In genomic region chr3:195153653-195154052, GRCh38 we compare ENCODE assay signal across 10 cellular contexts.
DNase-seq lines count a peak whose midpoint lies in the region; ATAC-seq, FAIRE-seq and TF ChIP-seq lines count a peak whose summit lies in the region.
"Had no signal": no experiment of that assay in that cellular context is flagged by ENCODE, and none has a peak within 500 bp of the region (broad histone marks: within the 10 kb centered on the region; RNA-seq: fewer than 3 reads in every experiment).

No MANE protein-coding gene starts in this region.

- no peak overlapping the region for H2AFZ ChIP-seq in astrocyte (ENCODE audit: low read depth, low read length)

- H3K27me3 Mint-ChIP-seq in astrocyte (ENCODE audit: low read depth, unreplicated experiment) = no peaks in the 10 kb centered on the region
- H3K27me3 Mint-ChIP-seq: activated naive CD8-positive, alpha-beta T cell treated with anti-CD3 and anti-CD28 coated beads for 36 hours had no signal

- no peaks in the 10 kb centered on the region for H3K9me3 Mint-ChIP-seq in astrocyte (ENCODE audit: unreplicated experiment)
- H3K9me3 Mint-ChIP-seq: activated naive CD8-positive, alpha-beta T cell treated with anti-CD3 and anti-CD28 coated beads for 36 hours; T-cell had no signal

- no peak for DNase-seq in astrocyte (ENCODE audit: low read depth)
- no peak for DNase-seq in lower lobe of right lung
- no peak for DNase-seq in SKM-1 treated with dmso at 0.1 percent for 144 hours (lab: John Stamatoyannopoulos, UW; ENCODE audit: unreplicated experiment)
- no peak for DNase-seq in cortex of kidney (lab: John Stamatoyannopoulos, UW)
- DNase-seq: activated naive CD8-positive, alpha-beta T cell treated with anti-CD3 and anti-CD28 coated beads for 36 hours; T-cell had no signal

- H3K27me3 ChIP-seq in HUES48 (ENCODE audit: control insufficient read depth, insufficient read depth, low read length) (no peaks in the 10 kb centered on the region), astrocyte (ENCODE audit: insufficient read depth, low read length) (no peaks in the 10 kb centered on the region), lower lobe of right lung (ENCODE audit: low read depth) (no peaks in the 10 kb centered on the region), subcutaneous abdominal adipose tissue (ENCODE audit: control insufficient read depth in 5 of 5, insufficient read depth in 4 of 5, low read length in 5 of 5) (no peaks in the 10 kb centered on the region)

- H3K36me3 ChIP-seq in HUES48 (ENCODE audit: control insufficient read depth, insufficient read depth, low read length) (no peaks in the 10 kb centered on the region), astrocyte (ENCODE audit: insufficient read depth, low read length) (no peaks in the 10 kb centered on the region), lower lobe of right lung (no peaks in the 10 kb centered on the region), subcutaneous abdominal adipose tissue (ENCODE audit: control insufficient read depth in 5 of 5, insufficient read depth in 5 of 5, low read length in 5 of 5) (peaks cover 0 to 2% (median 0%) of the 10 kb centered on the region in 5 donors)

- FAIRE-seq in astrocyte (lab: Jason Lieb, UNC) = no peak

- H3K4me1 ChIP-seq in HUES48 (ENCODE audit: control insufficient read depth, insufficient read depth, low read length) = peaks cover 64% of the 10 kb centered on the region
- H3K4me1 ChIP-seq in astrocyte (ENCODE audit: insufficient read depth, low read length) = peaks cover 60% of the 10 kb centered on the region
- H3K4me1 ChIP-seq in lower lobe of right lung = peaks cover 77% of the 10 kb centered on the region
- H3K4me1 ChIP-seq in subcutaneous abdominal adipose tissue (ENCODE audit: control insufficient read depth in 5 of 5, insufficient read depth in 5 of 5, low read length in 5 of 5) = peaks cover 15 to 79% (median 43%) of the 10 kb centered on the region in 5 donors

- peaks cover 48% of the 10 kb centered on the region for H3K4me1 Mint-ChIP-seq in astrocyte (ENCODE audit: low read depth, unreplicated experiment)

- H4K20me1 ChIP-seq in astrocyte (ENCODE audit: insufficient read depth, low read length) = no peaks in the 10 kb centered on the region

- intact Hi-C loops in lower lobe of right lung (cut with DNase I) = no loop called here

- no peak for ATAC-seq in lower lobe of right lung
- ATAC-seq in HG03097 (IDR thresholded peaks at IDR 0.05; ENCODE audit: low FRiP score, unreplicated experiment) = no peak
- no peak for ATAC-seq in HG03025 (IDR thresholded peaks at IDR 0.05; ENCODE audit: low FRiP score, unreplicated experiment)
- ATAC-seq: T-cell had no signal

- H3K9me3 ChIP-seq in HUES48 (ENCODE audit: control insufficient read depth, insufficient read depth, low read length) (no peaks in the 10 kb centered on the region), astrocyte (ENCODE audit: insufficient read depth, low read depth, low read length) (no peaks in the 10 kb centered on the region), lower lobe of right lung (no peaks in the 10 kb centered on the region), subcutaneous abdominal adipose tissue (ENCODE audit: control insufficient read depth in 5 of 5, low read length in 5 of 5) (no peaks in the 10 kb centered on the region)

- H3K4me3 ChIP-seq in HUES48 (ENCODE audit: low read depth, low read length) = no peak overlapping the region
- H3K4me3 ChIP-seq in astrocyte (ENCODE audit: insufficient read depth, low read depth, low read length) = no peak overlapping the region
- H3K4me3 ChIP-seq in lower lobe of right lung = no peak overlapping the region
- H3K4me3 ChIP-seq in subcutaneous abdominal adipose tissue (ENCODE audit: low read depth in 1 of 5, low read length in 5 of 5) = no peak overlapping the region

- peaks cover 3% of the 10 kb centered on the region for H3K79me2 ChIP-seq in astrocyte (ENCODE audit: insufficient read depth, low read length)

- H3K27ac ChIP-seq in HUES48 (ENCODE audit: low read depth, low read length) (peak overlapping the region; percentile 84), astrocyte (ENCODE audit: low read depth, low read length) (no peak overlapping the region), lower lobe of right lung (peak overlapping the region; percentile 90), subcutaneous abdominal adipose tissue (ENCODE audit: low read depth, low read length) (peak overlapping the region; percentile 54)

- TF ChIP-seq CTCF in astrocyte (IDR thresholded peaks at IDR 0.05; ENCODE audit: insufficient read depth, low read depth, low read length) = no peak
- TF ChIP-seq CTCF in lower lobe of right lung (IDR thresholded peaks at IDR 0.05) = no peak

- H3K4me3 Mint-ChIP-seq in astrocyte (ENCODE audit: unreplicated experiment) = no peak overlapping the region
- H3K4me3 Mint-ChIP-seq: activated naive CD8-positive, alpha-beta T cell treated with anti-CD3 and anti-CD28 coated beads for 36 hours; T-cell had no signal

- no peaks in the 10 kb centered on the region for H3K36me3 Mint-ChIP-seq in astrocyte (ENCODE audit: low read depth, unreplicated experiment)

- no peak overlapping the region for H3K9ac ChIP-seq in HUES48 (ENCODE audit: low read depth, low read length)
- peak overlapping the region; percentile 64 for H3K9ac ChIP-seq in astrocyte (ENCODE audit: low read length)
- H3K9ac ChIP-seq in subcutaneous abdominal adipose tissue (ENCODE audit: low read length in 5 of 5) = no peak overlapping the region

- no peak overlapping the region for H3K4me2 ChIP-seq in astrocyte (ENCODE audit: low read length)

- H3K27ac Mint-ChIP-seq in astrocyte (ENCODE audit: unreplicated experiment) = no peak overlapping the region
- H3K27ac Mint-ChIP-seq: activated naive CD8-positive, alpha-beta T cell treated with anti-CD3 and anti-CD28 coated beads for 36 hours; T-cell had no signal
